Comparison of ENCODE assay signal across 1 cellular context in genomic region chr11:67367014-67367835, GRCh38.
TF ChIP-seq lines count a peak whose summit lies in the region.

No MANE protein-coding gene starts in this region.

TF ChIP-seq in H1, 55 proteins besides CTCF, POLR2A, EP300 and RAD21:
- TF ChIP-seq KDM5A (IDR thresholded peaks at IDR 0.05; ENCODE audit: low read length) (no peak), POLR2AphosphoS5 (IDR thresholded peaks at IDR 0.05; ENCODE audit: low read depth, low read length) (no peak), MAX (IDR thresholded peaks at IDR 0.05) (no peak), JUN (IDR thresholded peaks at IDR 0.05; ENCODE audit: low read depth, low read length) (no peak)
TF ChIP-seq in H1: peak in this region for 0.
